28 cellular contexts compared by ENCODE assay signal in the genomic region with DNA sequence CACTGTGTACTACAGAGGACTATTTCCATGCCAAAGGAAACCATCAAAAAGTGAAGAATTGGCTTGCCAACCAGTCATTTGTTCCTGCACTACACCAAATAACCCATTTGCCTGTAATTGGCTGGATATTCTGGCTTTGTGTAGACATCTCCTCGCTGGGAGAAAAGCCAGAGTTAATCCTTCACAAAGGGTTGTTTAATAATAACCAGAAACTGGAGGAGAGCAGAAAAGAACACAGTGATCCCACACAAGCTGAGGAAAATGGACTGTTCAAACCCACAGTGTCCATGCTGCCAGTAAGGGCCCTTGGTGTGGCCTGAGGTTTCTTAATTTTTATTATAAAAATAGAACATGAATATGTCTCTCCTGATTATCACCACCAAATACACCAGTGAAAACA.
DNase-seq lines count a peak whose midpoint lies in the region; ATAC-seq lines count a peak whose summit lies in the region.
"Had no signal": no experiment of that assay in that cellular context is flagged by ENCODE, and none has a peak within 500 bp of the region (broad histone marks: within the 10 kb centered on the region; RNA-seq: fewer than 3 reads in every experiment).

No MANE protein-coding gene starts in this region.

- no peaks in the 10 kb centered on the region for H3K27me3 ChIP-seq in stomach smooth muscle (ENCODE audit: control insufficient read depth in 1 of 2, insufficient read depth in 2 of 2, low read length in 2 of 2)
- H3K27me3 ChIP-seq: brain microvascular endothelial cell, heart right ventricle, Peyer's patch, upper lobe of left lung had no signal

- no peak overlapping the region for H3K9ac ChIP-seq in stomach smooth muscle (ENCODE audit: low read length in 2 of 2)

- peak; percentile 92 for DNase-seq in G401 (ENCODE audit: low spot score)
- peak; percentile 75 for DNase-seq in medulla oblongata (ENCODE audit: extremely low spot score)
- DNase-seq in activated naive CD8-positive, alpha-beta T cell treated with anti-CD3 and anti-CD28 coated beads for 36 hours = no peak
- DNase-seq in H4 (ENCODE audit: low spot score) = no peak
- DNase-seq in activated T-helper 1 cell treated with anti-CD3 and anti-CD28 coated beads, Interleukin-12 subunit alpha, Interleukin-12 subunit beta, Interleukin-2, Interleukin-4 antibody, amounts not matched to agents 30 ng/mL and 10 ng/mL and 1 ng/mL, durations not matched to agents 14 hours and 24 hours and 36 hours (ENCODE audit: low spot score) = no peak
- DNase-seq: activated CD4-positive, alpha-beta T cell treated with anti-CD3 and anti-CD28 coated beads, Interleukin-2, amount 50 U/mL, for 1 hour; activated naive CD8-positive, alpha-beta T cell treated with anti-CD3 and anti-CD28 coated beads, Interleukin-2, amount 10 ng/mL, durations not matched to agents 7 days and 5 days; brain microvascular endothelial cell; cortex of kidney; heart right ventricle; immature natural killer cell; NCI-H1436; NCI-H510A treated with DMSO at 0.1 percent for 48 hours; Peyer's patch; posterior cingulate gyrus; stimulated activated naive CD4-positive, alpha-beta T cell; T-helper 2 cell; upper lobe of left lung; WERI-Rb-1 had no signal

- no peaks in the 10 kb centered on the region for H3K9me3 ChIP-seq in stomach smooth muscle (ENCODE audit: control insufficient read depth in 2 of 2, low read length in 2 of 2)
- H3K9me3 ChIP-seq: heart right ventricle, Peyer's patch, upper lobe of left lung had no signal

- H3K4me3 ChIP-seq in stomach smooth muscle (ENCODE audit: low read length in 2 of 2) = no peak overlapping the region
- H3K4me3 ChIP-seq: HAP-1, heart right ventricle, Peyer's patch, SK-N-MC, smooth muscle cell, upper lobe of left lung had no signal

- H3K4me3 Mint-ChIP-seq in activated naive CD8-positive, alpha-beta T cell treated with anti-CD3 and anti-CD28 coated beads for 36 hours = no peak overlapping the region
- no peak overlapping the region for H3K4me3 Mint-ChIP-seq in activated T-helper 1 cell treated with anti-CD3 and anti-CD28 coated beads, Interleukin-12 subunit alpha, Interleukin-12 subunit beta, Interleukin-2, Interleukin-4 antibody, amounts not matched to agents 30 ng/mL and 10 ng/mL and 1 ng/mL, durations not matched to agents 14 hours and 24 hours and 36 hours
- H3K4me3 Mint-ChIP-seq: activated naive CD8-positive, alpha-beta T cell treated with anti-CD3 and anti-CD28 coated beads, Interleukin-2, amount 10 ng/mL, durations not matched to agents 7 days and 5 days; immature natural killer cell; neural crest cell had no signal

- no peak overlapping the region for H3K27ac Mint-ChIP-seq in activated naive CD8-positive, alpha-beta T cell treated with anti-CD3 and anti-CD28 coated beads for 36 hours
- H3K27ac Mint-ChIP-seq in activated T-helper 1 cell treated with anti-CD3 and anti-CD28 coated beads, Interleukin-12 subunit alpha, Interleukin-12 subunit beta, Interleukin-2, Interleukin-4 antibody, amounts not matched to agents 30 ng/mL and 10 ng/mL and 1 ng/mL, durations not matched to agents 14 hours and 24 hours and 36 hours = no peak overlapping the region
- H3K27ac Mint-ChIP-seq: activated naive CD8-positive, alpha-beta T cell treated with anti-CD3 and anti-CD28 coated beads, Interleukin-2, amount 10 ng/mL, durations not matched to agents 7 days and 5 days; activated T-helper 2 cell treated with anti-CD3 and anti-CD28 coated beads, Interferon-gamma antibody, Interleukin-2, Interleukin-4, amounts not matched to agents 10 μg/mL and 5 μg/mL and 100 μg/mL, durations not matched to agents 14 hours and 24 hours and 36 hours; immature natural killer cell had no signal

- intact Hi-C loops in activated T-helper 1 cell treated with anti-CD3 and anti-CD28 coated beads, Interleukin-12 subunit alpha, Interleukin-12 subunit beta, Interleukin-2, Interleukin-4 antibody, amounts not matched to agents 30 ng/mL and 10 ng/mL and 1 ng/mL, durations not matched to agents 14 hours and 24 hours and 36 hours (cut with micrococcal nuclease) = no loop called here

- no peaks in the 10 kb centered on the region for H3K36me3 ChIP-seq in stomach smooth muscle (ENCODE audit: control insufficient read depth in 2 of 2, insufficient read depth in 2 of 2, low read length in 2 of 2)
- H3K36me3 ChIP-seq: brain microvascular endothelial cell, HAP-1, heart right ventricle, Peyer's patch, upper lobe of left lung, WERI-Rb-1 had no signal

- H3K36me3 Mint-ChIP-seq in activated naive CD8-positive, alpha-beta T cell treated with anti-CD3 and anti-CD28 coated beads for 36 hours = no peaks in the 10 kb centered on the region
- H3K36me3 Mint-ChIP-seq in activated T-helper 1 cell treated with anti-CD3 and anti-CD28 coated beads, Interleukin-12 subunit alpha, Interleukin-12 subunit beta, Interleukin-2, Interleukin-4 antibody, amounts not matched to agents 30 ng/mL and 10 ng/mL and 1 ng/mL, durations not matched to agents 14 hours and 24 hours and 36 hours (ENCODE audit: low read depth) = no peaks in the 10 kb centered on the region
- H3K36me3 Mint-ChIP-seq: activated naive CD8-positive, alpha-beta T cell treated with anti-CD3 and anti-CD28 coated beads, Interleukin-2, amount 10 ng/mL, durations not matched to agents 7 days and 5 days; immature natural killer cell had no signal

- peaks cover 2% of the 10 kb centered on the region for H3K4me1 Mint-ChIP-seq in activated naive CD8-positive, alpha-beta T cell treated with anti-CD3 and anti-CD28 coated beads for 36 hours
- H3K4me1 Mint-ChIP-seq in activated T-helper 1 cell treated with anti-CD3 and anti-CD28 coated beads, Interleukin-12 subunit alpha, Interleukin-12 subunit beta, Interleukin-2, Interleukin-4 antibody, amounts not matched to agents 30 ng/mL and 10 ng/mL and 1 ng/mL, durations not matched to agents 14 hours and 24 hours and 36 hours (ENCODE audit: low read depth) = peaks cover 19% of the 10 kb centered on the region
- H3K4me1 Mint-ChIP-seq: activated naive CD8-positive, alpha-beta T cell treated with anti-CD3 and anti-CD28 coated beads, Interleukin-2, amount 10 ng/mL, durations not matched to agents 7 days and 5 days; immature natural killer cell; neural crest cell had no signal

- H3K4me1 ChIP-seq in stomach smooth muscle (ENCODE audit: control insufficient read depth, insufficient read depth, low read length) = peaks cover 50% of the 10 kb centered on the region
- H3K4me1 ChIP-seq: HAP-1, Peyer's patch, upper lobe of left lung had no signal

- no peaks in the 10 kb centered on the region for H3K9me3 Mint-ChIP-seq in activated naive CD8-positive, alpha-beta T cell treated with anti-CD3 and anti-CD28 coated beads for 36 hours
- H3K9me3 Mint-ChIP-seq in activated T-helper 1 cell treated with anti-CD3 and anti-CD28 coated beads, Interleukin-12 subunit alpha, Interleukin-12 subunit beta, Interleukin-2, Interleukin-4 antibody, amounts not matched to agents 30 ng/mL and 10 ng/mL and 1 ng/mL, durations not matched to agents 14 hours and 24 hours and 36 hours = no peaks in the 10 kb centered on the region
- H3K9me3 Mint-ChIP-seq: activated naive CD8-positive, alpha-beta T cell treated with anti-CD3 and anti-CD28 coated beads, Interleukin-2, amount 10 ng/mL, durations not matched to agents 7 days and 5 days; activated T-helper 2 cell treated with anti-CD3 and anti-CD28 coated beads, Interferon-gamma antibody, Interleukin-2, Interleukin-4, amounts not matched to agents 10 μg/mL and 5 μg/mL and 100 μg/mL, durations not matched to agents 14 hours and 24 hours and 36 hours; immature natural killer cell; neural crest cell had no signal

- no peaks in the 10 kb centered on the region for H3K27me3 Mint-ChIP-seq in activated naive CD8-positive, alpha-beta T cell treated with anti-CD3 and anti-CD28 coated beads for 36 hours
- H3K27me3 Mint-ChIP-seq in activated T-helper 1 cell treated with anti-CD3 and anti-CD28 coated beads, Interleukin-12 subunit alpha, Interleukin-12 subunit beta, Interleukin-2, Interleukin-4 antibody, amounts not matched to agents 30 ng/mL and 10 ng/mL and 1 ng/mL, durations not matched to agents 14 hours and 24 hours and 36 hours (ENCODE audit: insufficient read depth) = peaks cover 18% of the 10 kb centered on the region

- ATAC-seq in GM19463 (IDR thresholded peaks at IDR 0.05; ENCODE audit: unreplicated experiment) = no peak

- in situ Hi-C loops in G401 (cut with HindIII; ENCODE audit: low sequenced_read_pairs) = no loop called here

- H3K27ac ChIP-seq in cingulate gyrus (ENCODE audit: low read depth, low read length) (peak overlapping the region; percentile 49), stomach smooth muscle (ENCODE audit: low read length) (peak overlapping the region; percentile 83)
- H3K27ac ChIP-seq: brain microvascular endothelial cell, C4-2B, heart right ventricle, SK-N-MC, upper lobe of left lung, WERI-Rb-1 had no signal

Comparison
In these comparisons a context has a peak if more than half of its experiments do, and no peak if none do; other contexts are left out.
1. DNase-seq: peak in G401 (single experiment) and medulla oblongata (single experiment); none in activated naive CD8-positive, alpha-beta T cell treated with anti-CD3 and anti-CD28 coated beads for 36 hours (single experiment), H4 (single experiment) and activated T-helper 1 cell treated with anti-CD3 and anti-CD28 coated beads, Interleukin-12 subunit alpha, Interleukin-12 subunit beta, Interleukin-2, Interleukin-4 antibody, amounts not matched to agents 30 ng/mL and 10 ng/mL and 1 ng/mL, durations not matched to agents 14 hours and 24 hours and 36 hours (single experiment).